ENCODE assay signal across 23 cellular contexts in genomic region chr6:44094403-44095242, GRCh38. TPM values are rescaled to one million over a fixed set of nuclear protein-coding genes. Genes with fewer than 3 reads are reported as not detected.
DNase-seq lines count a peak whose midpoint lies in the region; TF ChIP-seq lines count a peak whose summit lies in the region.
"Had no signal": no experiment of that assay in that cellular context is flagged by ENCODE, and none has a peak within 500 bp of the region (broad histone marks: within the 10 kb centered on the region; RNA-seq: fewer than 3 reads in every experiment).

No MANE protein-coding gene starts in this region.

- H3K36me3 Mint-ChIP-seq in type B pancreatic cell, result peaks cover 10% of the 10 kb centered on the region
- H3K36me3 Mint-ChIP-seq: activated naive CD8-positive, alpha-beta T cell treated with anti-CD3 and anti-CD28 coated beads for 36 hours; natural killer cell had no signal

- no peaks in the 10 kb centered on the region for H3K36me3 ChIP-seq in cardiac muscle cell
- no peaks in the 10 kb centered on the region for H3K36me3 ChIP-seq in right atrium auricular region
- peaks cover 0 to 14% (median 5%) of the 10 kb centered on the region in 4 donors for H3K36me3 ChIP-seq in esophagus muscularis mucosa
- no peaks in the 10 kb centered on the region for H3K36me3 ChIP-seq in smooth muscle cell (ENCODE audit: low read depth)
- H3K36me3 ChIP-seq in uterus, result no peaks in the 10 kb centered on the region
- H3K36me3 ChIP-seq in brain microvascular endothelial cell (replicated peaks), result peaks cover 3% of the 10 kb centered on the region

- no peaks in the 10 kb centered on the region for H3F3A ChIP-seq in smooth muscle cell (ENCODE audit: low read depth)

- intact Hi-C loops in esophagus muscularis mucosa (cut with DNase I) (loop anchor here (10.0 kb wide), 1 partner anchor 240 kb away; no protein-coding TSS in a partner anchor), uterus (cut with DNase I; ENCODE audit: low total_unique reads) (no loop called here)

- 84% methylated on average over 10 of the region's 10 CpGs for WGBS in esophagus muscularis mucosa
- 98% methylated on average over 10 of the region's 10 CpGs for WGBS in smooth muscle cell (ENCODE audit: low lambda C conversion rate)

- no peak for TF ChIP-seq POLR2A in esophagus muscularis mucosa (IDR thresholded peaks at IDR 0.05; ENCODE audit: low read depth)
- no peak for TF ChIP-seq POLR2A in uterus (IDR thresholded peaks at IDR 0.05)

- H3K27ac ChIP-seq in cardiac muscle cell (peak overlapping the region; percentile 28), right atrium auricular region (no peak overlapping the region), esophagus muscularis mucosa (replicated peaks in 1 of 4) (no peak overlapping the region), smooth muscle cell (ENCODE audit: low read depth) (no peak overlapping the region), uterus (no peak overlapping the region), brain microvascular endothelial cell (no peak overlapping the region)
- H3K27ac ChIP-seq: A549, ascending aorta, GM23248, parathyroid adenoma had no signal

- peaks cover 5% of the 10 kb centered on the region for H3K4me1 Mint-ChIP-seq in type B pancreatic cell (ENCODE audit: unreplicated experiment)

- H3K27ac Mint-ChIP-seq in type B pancreatic cell, result peak overlapping the region; percentile 57
- H3K27ac Mint-ChIP-seq: activated naive CD8-positive, alpha-beta T cell treated with anti-CD3 and anti-CD28 coated beads for 36 hours; activated T-helper 1 cell treated with anti-CD3 and anti-CD28 coated beads, Interleukin-12 subunit alpha, Interleukin-12 subunit beta, Interleukin-2, Interleukin-4 antibody, amounts not matched to agents 30 ng/mL and 10 ng/mL and 1 ng/mL, durations not matched to agents 14 hours and 24 hours and 36 hours had no signal

- H3K4me3 ChIP-seq in cardiac muscle cell (no peak overlapping the region), right atrium auricular region (no peak overlapping the region), esophagus muscularis mucosa (no peak overlapping the region), smooth muscle cell (no peak overlapping the region), uterus (no peak overlapping the region), brain microvascular endothelial cell (ENCODE audit: low read depth, low read length) (no peak overlapping the region)
- H3K4me3 ChIP-seq: A549, ascending aorta, GM23248 had no signal

- DNase-seq in cardiac muscle cell (ENCODE audit: low read depth in 1 of 2, low spot score in 1 of 2) (no peak), right atrium auricular region (ENCODE audit: low spot score) (no peak), esophagus muscularis mucosa (ENCODE audit: extremely low spot score) (peak; percentile 86), mucosa of gallbladder (ENCODE audit: low spot score) (peak; percentile 58), type B pancreatic cell (ENCODE audit: extremely low spot score, unreplicated experiment) (no peak), smooth muscle cell (lab: John Stamatoyannopoulos, UW; ENCODE audit: unreplicated experiment) (no peak), uterus (no peak), brain microvascular endothelial cell (no peak)
- DNase-seq: activated CD4-positive, alpha-beta T cell treated with anti-CD3 and anti-CD28 coated beads for 48 hours; activated naive CD8-positive, alpha-beta T cell treated with anti-CD3 and anti-CD28 coated beads for 36 hours; cerebellar nuclear complex; DMS79; GM23248; head of caudate nucleus; KBM-7; MM.1S; natural killer cell; NCI-H1436; NCI-H510A treated with DMSO at 0.1 percent for 48 hours had no signal

- no peak for TF ChIP-seq EP300 in esophagus muscularis mucosa (IDR thresholded peaks at IDR 0.05)

- H2AFZ ChIP-seq in smooth muscle cell (ENCODE audit: low read depth), result no peak overlapping the region
- H2AFZ ChIP-seq: GM23248, parathyroid adenoma had no signal

- no peak for TF ChIP-seq CTCF in cardiac muscle cell (IDR thresholded peaks at IDR 0.05; ENCODE audit: low read depth, low read length)
- no peak for TF ChIP-seq CTCF in right atrium auricular region (IDR thresholded peaks at IDR 0.05)
- TF ChIP-seq CTCF in esophagus muscularis mucosa (IDR thresholded peaks at IDR 0.05), result no peak
- no peak for TF ChIP-seq CTCF in type B pancreatic cell (conservative IDR thresholded peaks at IDR 0.05)
- TF ChIP-seq CTCF in smooth muscle cell (IDR thresholded peaks at IDR 0.05; ENCODE audit: borderline replicate concordance, insufficient read depth, poor library complexity, severe bottlenecking), result no peak
- TF ChIP-seq CTCF in uterus (IDR thresholded peaks at IDR 0.05), result no peak
- TF ChIP-seq CTCF in brain microvascular endothelial cell (IDR thresholded peaks at IDR 0.05; ENCODE audit: low read depth, low read length, missing control alignments), result no peak

- in situ Hi-C loops in brain microvascular endothelial cell (cut with HindIII; ENCODE audit: low pct_ligation_motif_present, low sequenced_read_pairs), result no loop called here

- no peaks in the 10 kb centered on the region for H3K79me2 ChIP-seq in smooth muscle cell (ENCODE audit: low read depth)

- no peak overlapping the region for H3K4me2 ChIP-seq in smooth muscle cell
- H3K4me2 ChIP-seq: A549 had no signal

- H3K4me1 ChIP-seq in cardiac muscle cell (ENCODE audit: low read depth) (no peaks in the 10 kb centered on the region), right atrium auricular region (no peaks in the 10 kb centered on the region), esophagus muscularis mucosa (peaks cover 0 to 4% (median 0%) of the 10 kb centered on the region in 4 donors), smooth muscle cell (ENCODE audit: low read depth) (no peaks in the 10 kb centered on the region), uterus (no peaks in the 10 kb centered on the region)
- H3K4me1 ChIP-seq: A549, ascending aorta, parathyroid adenoma had no signal

- no peak overlapping the region for H3K9ac ChIP-seq in smooth muscle cell (ENCODE audit: low read depth)
- H3K9ac ChIP-seq: GM23248, parathyroid adenoma had no signal

- no peak overlapping the region for H3K4me3 Mint-ChIP-seq in type B pancreatic cell
- H3K4me3 Mint-ChIP-seq: activated naive CD8-positive, alpha-beta T cell treated with anti-CD3 and anti-CD28 coated beads for 36 hours; activated T-helper 1 cell treated with anti-CD3 and anti-CD28 coated beads, Interleukin-12 subunit alpha, Interleukin-12 subunit beta, Interleukin-2, Interleukin-4 antibody, amounts not matched to agents 30 ng/mL and 10 ng/mL and 1 ng/mL, durations not matched to agents 14 hours and 24 hours and 36 hours; natural killer cell had no signal

- H3K27me3 ChIP-seq in cardiac muscle cell (no peaks in the 10 kb centered on the region), right atrium auricular region (no peaks in the 10 kb centered on the region), esophagus muscularis mucosa (no peaks in the 10 kb centered on the region), smooth muscle cell (ENCODE audit: low read depth) (no peaks in the 10 kb centered on the region), uterus (no peaks in the 10 kb centered on the region), brain microvascular endothelial cell (replicated peaks) (no peaks in the 10 kb centered on the region)
- H3K27me3 ChIP-seq: ascending aorta had no signal

- H3K27me3 Mint-ChIP-seq in type B pancreatic cell, result no peaks in the 10 kb centered on the region
- H3K27me3 Mint-ChIP-seq: activated naive CD8-positive, alpha-beta T cell treated with anti-CD3 and anti-CD28 coated beads for 36 hours had no signal

- peaks cover 32% of the 10 kb centered on the region for H4K20me1 ChIP-seq in smooth muscle cell (ENCODE audit: low read depth)

- no peaks in the 10 kb centered on the region for H3K9me3 Mint-ChIP-seq in type B pancreatic cell
- H3K9me3 Mint-ChIP-seq: activated naive CD8-positive, alpha-beta T cell treated with anti-CD3 and anti-CD28 coated beads for 36 hours; activated T-helper 1 cell treated with anti-CD3 and anti-CD28 coated beads, Interleukin-12 subunit alpha, Interleukin-12 subunit beta, Interleukin-2, Interleukin-4 antibody, amounts not matched to agents 30 ng/mL and 10 ng/mL and 1 ng/mL, durations not matched to agents 14 hours and 24 hours and 36 hours; natural killer cell had no signal

- no peaks in the 10 kb centered on the region for H3K9me3 ChIP-seq in cardiac muscle cell (ENCODE audit: low read depth)
- H3K9me3 ChIP-seq in right atrium auricular region, result no peaks in the 10 kb centered on the region
- no peaks in the 10 kb centered on the region for H3K9me3 ChIP-seq in esophagus muscularis mucosa
- H3K9me3 ChIP-seq in smooth muscle cell (replicated peaks; ENCODE audit: low read depth), result no peaks in the 10 kb centered on the region
- H3K9me3 ChIP-seq in uterus, result no peaks in the 10 kb centered on the region
- H3K9me3 ChIP-seq: A549, ascending aorta had no signal

RNA-seq across cellular contexts. Expression of gene MRPL14, which starts 32.6 kb away (rescaled TPM):
- 66.4 and 78.8 TPM in 2 replicates for total RNA-seq in cardiac muscle cell
- 130 and 165 TPM in 2 replicates for polyA plus RNA-seq in cardiac muscle cell
- 10 to 100 TPM; 44.1 to 45.9 TPM for total RNA-seq in right atrium auricular region
- total RNA-seq in esophagus muscularis mucosa, result 10 to 100 TPM; 30.3 to 44.2 (median 41.1) TPM
- 30.7 TPM for total RNA-seq in mucosa of gallbladder
- 45.5 and 53.7 TPM in 2 replicates for total RNA-seq in type B pancreatic cell (ENCODE audit: low replicate concordance)
- 29.2 and 53.4 TPM in 2 replicates for total RNA-seq in smooth muscle cell
- 97.9 and 99.5 TPM in 2 replicates for polyA plus RNA-seq in smooth muscle cell
- 10 to 100 TPM; 19.5 to 39.1 (median 33.6) TPM for total RNA-seq in uterus

RNA-seq across cellular contexts. Expression of gene TMEM63B, which starts 32.7 kb away (rescaled TPM):
- total RNA-seq in cardiac muscle cell, result 52.4 and 57.3 TPM in 2 replicates
- 51.7 and 54.2 TPM in 2 replicates for polyA plus RNA-seq in cardiac muscle cell
- total RNA-seq in right atrium auricular region, result 10 to 100 TPM; 29.2 to 37.1 TPM
- 10 to 100 TPM; 18.2 to 31.1 (median 23.3) TPM for total RNA-seq in esophagus muscularis mucosa
- 71.8 TPM for total RNA-seq in mucosa of gallbladder
- 45.5 and 57.5 TPM in 2 replicates for total RNA-seq in type B pancreatic cell (ENCODE audit: low replicate concordance)
- total RNA-seq in smooth muscle cell, result 16.0 and 21.2 TPM in 2 replicates
- 10.8 and 15.8 TPM in 2 replicates for polyA plus RNA-seq in smooth muscle cell
- 10 to 100 TPM in 2 of 4 donors, 1 to 10 TPM in 1, under 1 TPM in 1; 0.77 to 24.9 (median 15.4) TPM for total RNA-seq in uterus

Comparison
In these comparisons a context has a peak if more than half of its experiments do, and no peak if none do; other contexts are left out.
1. DNase-seq: peak in esophagus muscularis mucosa (single experiment) and mucosa of gallbladder (single experiment); none in cardiac muscle cell (0 of 2), right atrium auricular region (single experiment), type B pancreatic cell (single experiment), smooth muscle cell (single experiment), uterus (0 of 2) and brain microvascular endothelial cell (single experiment).